1 cellular context compared by ENCODE assay signal in the genomic region with DNA sequence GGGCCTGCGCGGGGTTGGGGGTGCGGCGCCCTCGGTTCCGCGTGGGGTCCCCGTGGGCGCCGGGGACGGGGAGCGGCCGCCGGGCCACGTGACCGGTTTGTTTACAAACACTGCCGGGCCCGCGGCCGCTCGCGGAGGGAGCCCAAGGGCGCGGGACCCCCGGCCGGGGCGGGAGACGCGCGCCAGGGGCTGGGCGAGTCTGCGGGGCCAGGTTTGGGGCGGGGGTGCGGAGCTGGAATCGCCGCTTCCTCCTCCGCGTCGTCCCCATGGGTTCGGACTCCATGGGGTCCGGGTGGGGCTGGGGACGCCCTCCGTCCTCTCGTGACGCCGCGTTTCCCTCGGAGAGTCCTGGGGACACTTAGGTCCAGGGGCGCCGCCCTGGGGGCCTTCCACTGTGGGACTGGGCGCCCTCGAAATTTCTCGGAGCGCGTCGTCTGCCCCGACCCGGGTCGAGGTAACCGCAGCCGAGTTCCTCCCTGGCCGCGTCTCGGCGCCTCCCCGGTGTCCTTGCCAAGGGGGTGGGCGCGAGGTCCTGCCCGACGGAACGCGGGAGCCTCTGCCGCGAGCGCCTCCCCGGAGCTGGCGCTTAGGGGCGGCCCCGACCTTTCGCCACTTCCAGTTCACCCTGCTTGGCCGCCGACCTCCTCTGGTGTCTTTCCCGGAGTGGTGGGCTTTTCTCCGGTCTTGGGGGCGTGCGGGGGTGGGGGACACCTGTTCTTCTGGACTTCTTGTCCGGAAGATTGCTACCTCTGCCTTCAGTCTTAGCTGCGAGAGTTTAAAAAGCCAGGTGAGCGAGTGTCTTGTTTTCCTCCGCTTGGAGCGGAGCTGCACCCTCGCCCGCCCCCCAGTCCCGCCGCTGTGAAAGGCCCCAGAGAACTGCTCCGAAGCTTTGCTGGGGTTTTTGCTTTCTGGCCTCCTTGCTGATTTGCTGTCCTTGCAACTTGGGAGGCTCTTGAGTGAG.
TF ChIP-seq lines count a peak whose summit lies in the region.

No MANE protein-coding gene starts in this region.

TF ChIP-seq in HepG2, 621 proteins besides CTCF, POLR2A, EP300 and RAD21 (continued from another document and continues in another):
- TF ChIP-seq, protein P1, sequence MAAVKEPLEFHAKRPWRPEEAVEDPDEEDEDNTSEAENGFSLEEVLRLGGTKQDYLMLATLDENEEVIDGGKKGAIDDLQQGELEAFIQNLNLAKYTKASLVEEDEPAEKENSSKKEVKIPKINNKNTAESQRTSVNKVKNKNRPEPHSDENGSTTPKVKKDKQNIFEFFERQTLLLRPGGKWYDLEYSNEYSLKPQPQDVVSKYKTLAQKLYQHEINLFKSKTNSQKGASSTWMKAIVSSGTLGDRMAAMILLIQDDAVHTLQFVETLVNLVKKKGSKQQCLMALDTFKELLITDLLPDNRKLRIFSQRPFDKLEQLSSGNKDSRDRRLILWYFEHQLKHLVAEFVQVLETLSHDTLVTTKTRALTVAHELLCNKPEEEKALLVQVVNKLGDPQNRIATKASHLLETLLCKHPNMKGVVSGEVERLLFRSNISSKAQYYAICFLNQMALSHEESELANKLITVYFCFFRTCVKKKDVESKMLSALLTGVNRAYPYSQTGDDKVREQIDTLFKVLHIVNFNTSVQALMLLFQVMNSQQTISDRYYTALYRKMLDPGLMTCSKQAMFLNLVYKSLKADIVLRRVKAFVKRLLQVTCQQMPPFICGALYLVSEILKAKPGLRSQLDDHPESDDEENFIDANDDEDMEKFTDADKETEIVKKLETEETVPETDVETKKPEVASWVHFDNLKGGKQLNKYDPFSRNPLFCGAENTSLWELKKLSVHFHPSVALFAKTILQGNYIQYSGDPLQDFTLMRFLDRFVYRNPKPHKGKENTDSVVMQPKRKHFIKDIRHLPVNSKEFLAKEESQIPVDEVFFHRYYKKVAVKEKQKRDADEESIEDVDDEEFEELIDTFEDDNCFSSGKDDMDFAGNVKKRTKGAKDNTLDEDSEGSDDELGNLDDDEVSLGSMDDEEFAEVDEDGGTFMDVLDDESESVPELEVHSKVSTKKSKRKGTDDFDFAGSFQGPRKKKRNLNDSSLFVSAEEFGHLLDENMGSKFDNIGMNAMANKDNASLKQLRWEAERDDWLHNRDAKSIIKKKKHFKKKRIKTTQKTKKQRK (IDR thresholded peaks at IDR 0.05; ENCODE audit: low read length), result no peak
- TF ChIP-seq ELF1 (CRISPR knock-in tag; IDR thresholded peaks at IDR 0.05) (no peak), ZNF256 (CRISPR knock-in tag; conservative IDR thresholded peaks at IDR 0.05) (no peak), SALL2 (CRISPR knock-in tag; IDR thresholded peaks at IDR 0.05) (0 out of 2 replicates have a peak, but pooled peaks have one; percentile 32), DMAP1 (CRISPR knock-in tag; IDR thresholded peaks at IDR 0.05) (peak; percentile 33; the same call in 1 of the 2 replicates), FOXA1 (IDR thresholded peaks at IDR 0.05) (no peak), FOXA1 (CRISPR knock-in tag; IDR thresholded peaks at IDR 0.05) (0 out of 2 replicates have a peak, but pooled peaks have one; percentile 31), ZNF501 (CRISPR knock-in tag; IDR thresholded peaks at IDR 0.05) (peak; percentile 87), ATM (IDR thresholded peaks at IDR 0.05; ENCODE audit: borderline replicate concordance) (no peak), ZBTB38 (CRISPR knock-in tag; IDR thresholded peaks at IDR 0.05) (no peak; the same call in 1 of the 2 replicates), PHB2 (IDR thresholded peaks at IDR 0.05; ENCODE audit: partially characterized antibody) (no peak), ZSCAN20 (CRISPR knock-in tag; IDR thresholded peaks at IDR 0.05; ENCODE audit: borderline replicate concordance) (peak; percentile 25), ZNF124 (CRISPR knock-in tag; IDR thresholded peaks at IDR 0.05) (no peak), SMYD3 (CRISPR knock-in tag; IDR thresholded peaks at IDR 0.05) (no peak), ADNP (CRISPR knock-in tag; IDR thresholded peaks at IDR 0.05) (no peak), STAT5B (CRISPR knock-in tag; IDR thresholded peaks at IDR 0.05) (no peak), RELA (CRISPR knock-in tag; IDR thresholded peaks at IDR 0.05) (no peak), MEIS1 (CRISPR knock-in tag; IDR thresholded peaks at IDR 0.05; ENCODE audit: borderline replicate concordance) (peak; percentile 29; the same call in 1 of the 2 replicates), ZFP82 (CRISPR knock-in tag; IDR thresholded peaks at IDR 0.05; ENCODE audit: borderline replicate concordance) (no peak), ZNF44 (CRISPR knock-in tag; IDR thresholded peaks at IDR 0.05) (no peak), FOXP1 (IDR thresholded peaks at IDR 0.05) (no peak), FOXP1 (CRISPR knock-in tag; IDR thresholded peaks at IDR 0.05) (no peak), ZNF205 (CRISPR knock-in tag; IDR thresholded peaks at IDR 0.05) (no peak), KLF15 (CRISPR knock-in tag; IDR thresholded peaks at IDR 0.05; ENCODE audit: borderline replicate concordance) (0 out of 2 replicates have a peak, but pooled peaks have one; percentile 52), ARID2 (CRISPR knock-in tag; IDR thresholded peaks at IDR 0.05; ENCODE audit: borderline replicate concordance) (peak; percentile 70; the same call in 1 of the 2 replicates), RCOR2 (CRISPR knock-in tag; IDR thresholded peaks at IDR 0.05) (no peak)
- TF ChIP-seq, protein P2, sequence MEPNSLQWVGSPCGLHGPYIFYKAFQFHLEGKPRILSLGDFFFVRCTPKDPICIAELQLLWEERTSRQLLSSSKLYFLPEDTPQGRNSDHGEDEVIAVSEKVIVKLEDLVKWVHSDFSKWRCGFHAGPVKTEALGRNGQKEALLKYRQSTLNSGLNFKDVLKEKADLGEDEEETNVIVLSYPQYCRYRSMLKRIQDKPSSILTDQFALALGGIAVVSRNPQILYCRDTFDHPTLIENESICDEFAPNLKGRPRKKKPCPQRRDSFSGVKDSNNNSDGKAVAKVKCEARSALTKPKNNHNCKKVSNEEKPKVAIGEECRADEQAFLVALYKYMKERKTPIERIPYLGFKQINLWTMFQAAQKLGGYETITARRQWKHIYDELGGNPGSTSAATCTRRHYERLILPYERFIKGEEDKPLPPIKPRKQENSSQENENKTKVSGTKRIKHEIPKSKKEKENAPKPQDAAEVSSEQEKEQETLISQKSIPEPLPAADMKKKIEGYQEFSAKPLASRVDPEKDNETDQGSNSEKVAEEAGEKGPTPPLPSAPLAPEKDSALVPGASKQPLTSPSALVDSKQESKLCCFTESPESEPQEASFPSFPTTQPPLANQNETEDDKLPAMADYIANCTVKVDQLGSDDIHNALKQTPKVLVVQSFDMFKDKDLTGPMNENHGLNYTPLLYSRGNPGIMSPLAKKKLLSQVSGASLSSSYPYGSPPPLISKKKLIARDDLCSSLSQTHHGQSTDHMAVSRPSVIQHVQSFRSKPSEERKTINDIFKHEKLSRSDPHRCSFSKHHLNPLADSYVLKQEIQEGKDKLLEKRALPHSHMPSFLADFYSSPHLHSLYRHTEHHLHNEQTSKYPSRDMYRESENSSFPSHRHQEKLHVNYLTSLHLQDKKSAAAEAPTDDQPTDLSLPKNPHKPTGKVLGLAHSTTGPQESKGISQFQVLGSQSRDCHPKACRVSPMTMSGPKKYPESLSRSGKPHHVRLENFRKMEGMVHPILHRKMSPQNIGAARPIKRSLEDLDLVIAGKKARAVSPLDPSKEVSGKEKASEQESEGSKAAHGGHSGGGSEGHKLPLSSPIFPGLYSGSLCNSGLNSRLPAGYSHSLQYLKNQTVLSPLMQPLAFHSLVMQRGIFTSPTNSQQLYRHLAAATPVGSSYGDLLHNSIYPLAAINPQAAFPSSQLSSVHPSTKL (CRISPR knock-in tag; IDR thresholded peaks at IDR 0.05), result peak; percentile 36
- TF ChIP-seq, protein P3, sequence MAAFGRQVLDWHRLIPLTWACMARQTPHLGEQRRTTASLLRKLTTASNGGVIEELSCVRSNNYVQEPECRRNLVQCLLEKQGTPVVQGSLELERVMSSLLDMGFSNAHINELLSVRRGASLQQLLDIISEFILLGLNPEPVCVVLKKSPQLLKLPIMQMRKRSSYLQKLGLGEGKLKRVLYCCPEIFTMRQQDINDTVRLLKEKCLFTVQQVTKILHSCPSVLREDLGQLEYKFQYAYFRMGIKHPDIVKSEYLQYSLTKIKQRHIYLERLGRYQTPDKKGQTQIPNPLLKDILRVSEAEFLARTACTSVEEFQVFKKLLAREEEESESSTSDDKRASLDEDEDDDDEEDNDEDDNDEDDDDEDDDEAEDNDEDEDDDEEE (CRISPR knock-in tag; IDR thresholded peaks at IDR 0.05), result 0 out of 2 replicates have a peak, but pooled peaks have one; percentile 9
- TF ChIP-seq, protein P4, sequence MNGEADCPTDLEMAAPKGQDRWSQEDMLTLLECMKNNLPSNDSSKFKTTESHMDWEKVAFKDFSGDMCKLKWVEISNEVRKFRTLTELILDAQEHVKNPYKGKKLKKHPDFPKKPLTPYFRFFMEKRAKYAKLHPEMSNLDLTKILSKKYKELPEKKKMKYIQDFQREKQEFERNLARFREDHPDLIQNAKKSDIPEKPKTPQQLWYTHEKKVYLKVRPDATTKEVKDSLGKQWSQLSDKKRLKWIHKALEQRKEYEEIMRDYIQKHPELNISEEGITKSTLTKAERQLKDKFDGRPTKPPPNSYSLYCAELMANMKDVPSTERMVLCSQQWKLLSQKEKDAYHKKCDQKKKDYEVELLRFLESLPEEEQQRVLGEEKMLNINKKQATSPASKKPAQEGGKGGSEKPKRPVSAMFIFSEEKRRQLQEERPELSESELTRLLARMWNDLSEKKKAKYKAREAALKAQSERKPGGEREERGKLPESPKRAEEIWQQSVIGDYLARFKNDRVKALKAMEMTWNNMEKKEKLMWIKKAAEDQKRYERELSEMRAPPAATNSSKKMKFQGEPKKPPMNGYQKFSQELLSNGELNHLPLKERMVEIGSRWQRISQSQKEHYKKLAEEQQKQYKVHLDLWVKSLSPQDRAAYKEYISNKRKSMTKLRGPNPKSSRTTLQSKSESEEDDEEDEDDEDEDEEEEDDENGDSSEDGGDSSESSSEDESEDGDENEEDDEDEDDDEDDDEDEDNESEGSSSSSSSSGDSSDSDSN (CRISPR knock-in tag; IDR thresholded peaks at IDR 0.05), result peak; percentile 92
- TF ChIP-seq, protein P5, sequence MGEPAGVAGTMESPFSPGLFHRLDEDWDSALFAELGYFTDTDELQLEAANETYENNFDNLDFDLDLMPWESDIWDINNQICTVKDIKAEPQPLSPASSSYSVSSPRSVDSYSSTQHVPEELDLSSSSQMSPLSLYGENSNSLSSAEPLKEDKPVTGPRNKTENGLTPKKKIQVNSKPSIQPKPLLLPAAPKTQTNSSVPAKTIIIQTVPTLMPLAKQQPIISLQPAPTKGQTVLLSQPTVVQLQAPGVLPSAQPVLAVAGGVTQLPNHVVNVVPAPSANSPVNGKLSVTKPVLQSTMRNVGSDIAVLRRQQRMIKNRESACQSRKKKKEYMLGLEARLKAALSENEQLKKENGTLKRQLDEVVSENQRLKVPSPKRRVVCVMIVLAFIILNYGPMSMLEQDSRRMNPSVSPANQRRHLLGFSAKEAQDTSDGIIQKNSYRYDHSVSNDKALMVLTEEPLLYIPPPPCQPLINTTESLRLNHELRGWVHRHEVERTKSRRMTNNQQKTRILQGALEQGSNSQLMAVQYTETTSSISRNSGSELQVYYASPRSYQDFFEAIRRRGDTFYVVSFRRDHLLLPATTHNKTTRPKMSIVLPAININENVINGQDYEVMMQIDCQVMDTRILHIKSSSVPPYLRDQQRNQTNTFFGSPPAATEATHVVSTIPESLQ (CRISPR knock-in tag; conservative IDR thresholded peaks at IDR 0.05), result no peak
- TF ChIP-seq, protein P6, sequence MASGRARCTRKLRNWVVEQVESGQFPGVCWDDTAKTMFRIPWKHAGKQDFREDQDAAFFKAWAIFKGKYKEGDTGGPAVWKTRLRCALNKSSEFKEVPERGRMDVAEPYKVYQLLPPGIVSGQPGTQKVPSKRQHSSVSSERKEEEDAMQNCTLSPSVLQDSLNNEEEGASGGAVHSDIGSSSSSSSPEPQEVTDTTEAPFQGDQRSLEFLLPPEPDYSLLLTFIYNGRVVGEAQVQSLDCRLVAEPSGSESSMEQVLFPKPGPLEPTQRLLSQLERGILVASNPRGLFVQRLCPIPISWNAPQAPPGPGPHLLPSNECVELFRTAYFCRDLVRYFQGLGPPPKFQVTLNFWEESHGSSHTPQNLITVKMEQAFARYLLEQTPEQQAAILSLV (CRISPR knock-in tag; IDR thresholded peaks at IDR 0.05; ENCODE audit: borderline replicate concordance), result no peak
- TF ChIP-seq, protein P7, sequence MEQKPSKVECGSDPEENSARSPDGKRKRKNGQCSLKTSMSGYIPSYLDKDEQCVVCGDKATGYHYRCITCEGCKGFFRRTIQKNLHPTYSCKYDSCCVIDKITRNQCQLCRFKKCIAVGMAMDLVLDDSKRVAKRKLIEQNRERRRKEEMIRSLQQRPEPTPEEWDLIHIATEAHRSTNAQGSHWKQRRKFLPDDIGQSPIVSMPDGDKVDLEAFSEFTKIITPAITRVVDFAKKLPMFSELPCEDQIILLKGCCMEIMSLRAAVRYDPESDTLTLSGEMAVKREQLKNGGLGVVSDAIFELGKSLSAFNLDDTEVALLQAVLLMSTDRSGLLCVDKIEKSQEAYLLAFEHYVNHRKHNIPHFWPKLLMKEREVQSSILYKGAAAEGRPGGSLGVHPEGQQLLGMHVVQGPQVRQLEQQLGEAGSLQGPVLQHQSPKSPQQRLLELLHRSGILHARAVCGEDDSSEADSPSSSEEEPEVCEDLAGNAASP (CRISPR knock-in tag; IDR thresholded peaks at IDR 0.05; ENCODE audit: borderline replicate concordance), result peak; percentile 42; the same call in 1 of the 2 replicates
- TF ChIP-seq, protein P8, sequence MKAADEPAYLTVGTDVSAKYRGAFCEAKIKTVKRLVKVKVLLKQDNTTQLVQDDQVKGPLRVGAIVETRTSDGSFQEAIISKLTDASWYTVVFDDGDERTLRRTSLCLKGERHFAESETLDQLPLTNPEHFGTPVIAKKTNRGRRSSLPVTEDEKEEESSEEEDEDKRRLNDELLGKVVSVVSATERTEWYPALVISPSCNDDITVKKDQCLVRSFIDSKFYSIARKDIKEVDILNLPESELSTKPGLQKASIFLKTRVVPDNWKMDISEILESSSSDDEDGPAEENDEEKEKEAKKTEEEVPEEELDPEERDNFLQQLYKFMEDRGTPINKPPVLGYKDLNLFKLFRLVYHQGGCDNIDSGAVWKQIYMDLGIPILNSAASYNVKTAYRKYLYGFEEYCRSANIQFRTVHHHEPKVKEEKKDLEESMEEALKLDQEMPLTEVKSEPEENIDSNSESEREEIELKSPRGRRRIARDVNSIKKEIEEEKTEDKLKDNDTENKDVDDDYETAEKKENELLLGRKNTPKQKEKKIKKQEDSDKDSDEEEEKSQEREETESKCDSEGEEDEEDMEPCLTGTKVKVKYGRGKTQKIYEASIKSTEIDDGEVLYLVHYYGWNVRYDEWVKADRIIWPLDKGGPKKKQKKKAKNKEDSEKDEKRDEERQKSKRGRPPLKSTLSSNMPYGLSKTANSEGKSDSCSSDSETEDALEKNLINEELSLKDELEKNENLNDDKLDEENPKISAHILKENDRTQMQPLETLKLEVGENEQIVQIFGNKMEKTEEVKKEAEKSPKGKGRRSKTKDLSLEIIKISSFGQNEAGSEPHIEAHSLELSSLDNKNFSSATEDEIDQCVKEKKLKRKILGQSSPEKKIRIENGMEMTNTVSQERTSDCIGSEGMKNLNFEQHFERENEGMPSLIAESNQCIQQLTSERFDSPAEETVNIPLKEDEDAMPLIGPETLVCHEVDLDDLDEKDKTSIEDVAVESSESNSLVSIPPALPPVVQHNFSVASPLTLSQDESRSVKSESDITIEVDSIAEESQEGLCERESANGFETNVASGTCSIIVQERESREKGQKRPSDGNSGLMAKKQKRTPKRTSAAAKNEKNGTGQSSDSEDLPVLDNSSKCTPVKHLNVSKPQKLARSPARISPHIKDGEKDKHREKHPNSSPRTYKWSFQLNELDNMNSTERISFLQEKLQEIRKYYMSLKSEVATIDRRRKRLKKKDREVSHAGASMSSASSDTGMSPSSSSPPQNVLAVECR (CRISPR knock-in tag; IDR thresholded peaks at IDR 0.05; ENCODE audit: borderline replicate concordance), result peak; percentile 82
